In genomic region chr17:16215002-16215272, GRCh38 we compare ENCODE assay signal across 1 cellular context.
TF ChIP-seq lines count a peak whose summit lies in the region.

No MANE protein-coding gene starts in this region.

TF ChIP-seq in HepG2, 621 proteins besides CTCF, POLR2A, EP300 and RAD21 (continued from another document):
- TF ChIP-seq ARID4A (CRISPR knock-in tag; IDR thresholded peaks at IDR 0.05; ENCODE audit: borderline replicate concordance) (no peak), ZFP91 (CRISPR knock-in tag; IDR thresholded peaks at IDR 0.05; ENCODE audit: borderline replicate concordance) (no peak), ZNF383 (CRISPR knock-in tag; IDR thresholded peaks at IDR 0.05; ENCODE audit: borderline replicate concordance) (no peak), HNRNPH1 (optimal IDR thresholded peaks at IDR 0.05; ENCODE audit: low read depth, low read length) (no peak), RBM39 (IDR thresholded peaks at IDR 0.05; ENCODE audit: low read depth, low read length, poor library complexity, severe bottlenecking) (no peak), ZNF781 (CRISPR knock-in tag; IDR thresholded peaks at IDR 0.05; ENCODE audit: borderline replicate concordance, not compliant biosample characterization) (peak; percentile 2), PLSCR1 (CRISPR knock-in tag; IDR thresholded peaks at IDR 0.05; ENCODE audit: borderline replicate concordance) (no peak)
